In genomic region chr4:103429283-103429682, GRCh38 we compare ENCODE assay signal across 10 cellular contexts.
DNase-seq lines count a peak whose midpoint lies in the region; ATAC-seq and TF ChIP-seq lines count a peak whose summit lies in the region.
"Had no signal": no experiment of that assay in that cellular context is flagged by ENCODE, and none has a peak within 500 bp of the region (broad histone marks: within the 10 kb centered on the region; RNA-seq: fewer than 3 reads in every experiment).

No MANE protein-coding gene starts in this region.

- TF ChIP-seq CTCF in GM12874 (IDR thresholded peaks at IDR 0.05; ENCODE audit: insufficient read depth, low read depth, low read length) = peak; percentile 47
- TF ChIP-seq CTCF in mesothelial cell of epicardium (IDR thresholded peaks at IDR 0.05; ENCODE audit: unreplicated experiment) = no peak
- no peak for TF ChIP-seq CTCF in glutamatergic neuron (IDR thresholded peaks at IDR 0.05; ENCODE audit: partially characterized antibody, unreplicated experiment)

- no peak overlapping the region for H3K27ac Mint-ChIP-seq in mesothelial cell of epicardium
- H3K27ac Mint-ChIP-seq in glutamatergic neuron (ENCODE audit: unreplicated experiment) = no peak overlapping the region

- ATAC-seq in GM19397 (IDR thresholded peaks at IDR 0.05; ENCODE audit: unreplicated experiment) (peak; percentile 64), HG03103 (IDR thresholded peaks at IDR 0.05; ENCODE audit: low read depth, unreplicated experiment) (peak; percentile 67)

- H3K36me3 Mint-ChIP-seq in mesothelial cell of epicardium (no peaks in the 10 kb centered on the region), glutamatergic neuron (ENCODE audit: unreplicated experiment) (no peaks in the 10 kb centered on the region)

- H3K9me3 Mint-ChIP-seq in mesothelial cell of epicardium (no peaks in the 10 kb centered on the region), glutamatergic neuron (ENCODE audit: unreplicated experiment) (no peaks in the 10 kb centered on the region)

- no peaks in the 10 kb centered on the region for H3K27me3 Mint-ChIP-seq in mesothelial cell of epicardium (ENCODE audit: low read depth)
- H3K27me3 Mint-ChIP-seq in glutamatergic neuron (ENCODE audit: unreplicated experiment) = peaks cover 2% of the 10 kb centered on the region

- no peak overlapping the region for H3K4me3 Mint-ChIP-seq in mesothelial cell of epicardium
- H3K4me3 Mint-ChIP-seq in glutamatergic neuron (ENCODE audit: unreplicated experiment) = no peak overlapping the region

- DNase-seq in ecto neural progenitor cell (ENCODE audit: low spot score) (peak; percentile 53), mesothelial cell of epicardium (ENCODE audit: low spot score in 2 of 2, unreplicated experiment in 2 of 2) (no peak), NCI-H774 (lab: John Stamatoyannopoulos, UW) (no peak), SW 1271 (lab: John Stamatoyannopoulos, UW) (no peak), glutamatergic neuron (no peak)
- DNase-seq: NCI-H2227 treated with DMSO at 0.1 percent for 48 hours, retina had no signal

- H3K4me1 Mint-ChIP-seq in mesothelial cell of epicardium = no peaks in the 10 kb centered on the region
- H3K4me1 Mint-ChIP-seq in glutamatergic neuron (ENCODE audit: low read depth, unreplicated experiment) = no peaks in the 10 kb centered on the region
